ENCODE assay signal across 29 cellular contexts in genomic region chr11:11229691-11230090, GRCh38.
A peak's percentile ranks its signal among the peaks of the same experiment; 100 is the strongest.
DNase-seq lines count a peak whose midpoint lies in the region; TF ChIP-seq lines count a peak whose summit lies in the region.
"Had no signal": no experiment of that assay in that cellular context is flagged by ENCODE, and none has a peak within 500 bp of the region (broad histone marks: within the 10 kb centered on the region; RNA-seq: fewer than 3 reads in every experiment).

No MANE protein-coding gene starts in this region.

- H3K27ac ChIP-seq in adrenal gland: no peak overlapping the region
- H3K27ac ChIP-seq: BLaER1 treated with 17β-estradiol and CSF1 and Interleukin-3, amounts not matched to agents 10 nM and 100 nM; esophagus squamous epithelium had no signal

- TF ChIP-seq CTCF in fibroblast of mammary gland (conservative IDR thresholded peaks at IDR 0.05; ENCODE audit: control insufficient read depth, insufficient read depth, low read depth, low read length): no peak
- no peak for TF ChIP-seq CTCF in osteocyte (IDR thresholded peaks at IDR 0.05)
- TF ChIP-seq CTCF in adrenal gland (IDR thresholded peaks at IDR 0.05): no peak

- H3K4me3 ChIP-seq in fibroblast of mammary gland (ENCODE audit: control insufficient read depth, low read depth, low read length) (no peak overlapping the region), adrenal gland (no peak overlapping the region)
- H3K4me3 ChIP-seq: BLaER1 treated with 17β-estradiol and CSF1 and Interleukin-3, amounts not matched to agents 10 nM and 100 nM; esophagus squamous epithelium had no signal

- H3K27me3 Mint-ChIP-seq in osteocyte (ENCODE audit: unreplicated experiment): peaks cover 5% of the 10 kb centered on the region

- no peaks in the 10 kb centered on the region for H3K9me3 ChIP-seq in adrenal gland (replicated peaks in 1 of 3)
- H3K9me3 ChIP-seq: esophagus squamous epithelium had no signal

- H3K36me3 Mint-ChIP-seq in osteocyte (ENCODE audit: unreplicated experiment): peaks cover 1% of the 10 kb centered on the region
- H3K36me3 Mint-ChIP-seq: activated CD4-positive, alpha-beta memory T cell treated with anti-CD3 and anti-CD28 coated beads for 36 hours; brain had no signal

- H3K4me3 Mint-ChIP-seq in osteocyte (ENCODE audit: unreplicated experiment): no peak overlapping the region
- H3K4me3 Mint-ChIP-seq: activated CD4-positive, alpha-beta memory T cell treated with anti-CD3 and anti-CD28 coated beads for 36 hours; brain; naive thymus-derived CD8-positive, alpha-beta T cell had no signal

- no peaks in the 10 kb centered on the region for H3K27me3 ChIP-seq in adrenal gland
- H3K27me3 ChIP-seq: BLaER1 treated with 17β-estradiol and CSF1 and Interleukin-3, amounts not matched to agents 10 nM and 100 nM; esophagus squamous epithelium had no signal

- H3K36me3 ChIP-seq in adrenal gland (replicated peaks in 1 of 2): no peaks in the 10 kb centered on the region
- H3K36me3 ChIP-seq: BLaER1 treated with 17β-estradiol and CSF1 and Interleukin-3, amounts not matched to agents 10 nM and 100 nM; esophagus squamous epithelium had no signal

- intact Hi-C loops in adrenal gland (cut with DNase I): no loop called here

- no peak overlapping the region for H3K27ac Mint-ChIP-seq in osteocyte (ENCODE audit: unreplicated experiment)
- H3K27ac Mint-ChIP-seq: activated CD4-positive, alpha-beta memory T cell treated with anti-CD3 and anti-CD28 coated beads for 36 hours; naive thymus-derived CD8-positive, alpha-beta T cell had no signal

- TF ChIP-seq POLR2A in adrenal gland (IDR thresholded peaks at IDR 0.05): no peak

- peak; percentile 62 for DNase-seq in Daoy (ENCODE audit: low read depth)
- peak; percentile 60 for DNase-seq in HPDE6-E6E7 (ENCODE audit: extremely low spot score)
- DNase-seq in RPMI7951 (ENCODE audit: low read depth): peak; percentile 21
- DNase-seq in fibroblast of mammary gland (ENCODE audit: low read depth): peak; percentile 14
- no peak for DNase-seq in osteocyte (ENCODE audit: extremely low spot score, unreplicated experiment)
- no peak for DNase-seq in adrenal gland
- no peak for DNase-seq in central memory CD4-positive, alpha-beta T cell
- DNase-seq: activated CD4-positive, alpha-beta memory T cell treated with anti-CD3 and anti-CD28 coated beads for 36 hours; activated CD4-positive, CD25-positive, alpha-beta regulatory T cell; activated effector memory CD4-positive, alpha-beta T cell treated with Interleukin-2 at 50 U/mL for 16 hours; activated T-cell treated with anti-CD3 and anti-CD28 coated beads for 4 hours; Calu3; effector memory CD4-positive, alpha-beta T cell; esophagus squamous epithelium; HCEC 1CT; hypothalamus; KG1; left ventricle myocardium superior; midbrain; naive thymus-derived CD8-positive, alpha-beta T cell; NCI-H1048; NCI-H187 treated with DMSO at 0.1 percent for 48 hours; NCI-H69; occipital lobe; small intestine; stimulated activated CD4-positive, alpha-beta T cell treated with anti-CD3 and anti-CD28 coated beads, Interleukin-2, amount 100 ng/mL, for 24 hours; T-helper 9 cell had no signal

- 82 to 91% (median 90%) methylated on average over 1 of the region's 1 CpG for WGBS in adrenal gland, 4 donors

- peaks cover 18% of the 10 kb centered on the region for H3K4me1 Mint-ChIP-seq in osteocyte (ENCODE audit: unreplicated experiment)

- H3K9me3 Mint-ChIP-seq in osteocyte (ENCODE audit: unreplicated experiment): no peaks in the 10 kb centered on the region
- H3K9me3 Mint-ChIP-seq: activated CD4-positive, alpha-beta memory T cell treated with anti-CD3 and anti-CD28 coated beads for 36 hours; brain; naive thymus-derived CD8-positive, alpha-beta T cell had no signal

- no peaks in the 10 kb centered on the region for H3K4me1 ChIP-seq in adrenal gland (replicated peaks in 1 of 2)
- H3K4me1 ChIP-seq: BLaER1 treated with 17β-estradiol and CSF1 and Interleukin-3, amounts not matched to agents 10 nM and 100 nM had no signal

Comparison
In these comparisons a context has a peak if more than half of its experiments do, and no peak if none do; other contexts are left out.
1. DNase-seq: peak in Daoy (single experiment), HPDE6-E6E7 (single experiment), RPMI7951 (single experiment) and fibroblast of mammary gland (single experiment); none in osteocyte (single experiment), adrenal gland (0 of 7) and central memory CD4-positive, alpha-beta T cell (single experiment).